Comparison of ENCODE assay signal across 18 cellular contexts in the genomic region with DNA sequence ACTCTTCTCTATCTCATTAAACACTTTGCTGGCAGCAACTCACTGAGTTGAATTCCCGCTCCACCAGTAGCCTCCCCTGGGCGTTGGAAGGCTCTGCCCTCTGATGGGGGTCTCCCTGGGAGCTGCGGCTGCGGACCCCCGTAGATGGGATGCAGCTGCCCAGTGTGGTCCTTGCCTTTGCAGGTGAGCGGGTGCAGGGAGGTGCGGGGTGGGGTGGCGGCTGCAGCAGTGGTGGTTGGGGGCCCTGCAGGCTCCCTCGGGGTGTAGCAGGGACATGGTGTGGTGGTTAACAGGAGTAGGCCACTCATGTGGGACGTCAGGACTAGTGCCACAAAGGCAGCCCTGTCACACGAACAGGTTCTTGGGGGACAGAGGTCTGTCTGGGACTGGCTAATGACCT. TPM values are rescaled to one million over a fixed set of nuclear protein-coding genes. Genes with fewer than 3 reads are reported as not detected.
DNase-seq lines count a peak whose midpoint lies in the region; ATAC-seq and TF ChIP-seq lines count a peak whose summit lies in the region.
"Had no signal": no experiment of that assay in that cellular context is flagged by ENCODE, and none has a peak within 500 bp of the region (broad histone marks: within the 10 kb centered on the region; RNA-seq: fewer than 3 reads in every experiment).

No MANE protein-coding gene starts in this region.

- 94% methylated on average over 8 of the region's 11 CpGs for WGBS in esophagus muscularis mucosa

- H3K9me3 ChIP-seq in esophagus muscularis mucosa, result no peaks in the 10 kb centered on the region
- no peaks in the 10 kb centered on the region for H3K9me3 ChIP-seq in BE2C
- H3K9me3 ChIP-seq: esophagus squamous epithelium, uterus had no signal

- no peaks in the 10 kb centered on the region for H3K36me3 Mint-ChIP-seq in natural killer cell treated with Interleukin-12 subunit alpha and Interleukin-12 subunit beta and Interleukin-15 and Interleukin-18, amount 100 ng/mL, for 72 hours
- H3K36me3 Mint-ChIP-seq in natural killer cell, result no peaks in the 10 kb centered on the region
- H3K36me3 Mint-ChIP-seq in activated CD4-positive, alpha-beta memory T cell treated with anti-CD3 and anti-CD28 coated beads for 36 hours, result peaks cover 18% of the 10 kb centered on the region
- H3K36me3 Mint-ChIP-seq in type B pancreatic cell, result no peaks in the 10 kb centered on the region

- peak; percentile 47 for DNase-seq in natural killer cell treated with Interleukin-12 subunit alpha and Interleukin-12 subunit beta and Interleukin-15 and Interleukin-18, amount 100 ng/mL, for 72 hours (ENCODE audit: low spot score)
- DNase-seq in natural killer cell, result no peak
- no peak for DNase-seq in activated CD4-positive, alpha-beta memory T cell treated with anti-CD3 and anti-CD28 coated beads for 36 hours
- no peak for DNase-seq in esophagus muscularis mucosa (ENCODE audit: extremely low spot score)
- DNase-seq in type B pancreatic cell (ENCODE audit: extremely low spot score, unreplicated experiment), result no peak
- no peak for DNase-seq in BE2C
- DNase-seq: esophagus squamous epithelium, KG1, midbrain, NCI-H1048, NCI-H2029 treated with DMSO at 0.1 percent for 48 hours, SW 1271 had no signal

- no peak for ATAC-seq in natural killer cell treated with Interleukin-12 subunit alpha and Interleukin-12 subunit beta and Interleukin-15 and Interleukin-18, amount 100 ng/mL, for 72 hours
- ATAC-seq in natural killer cell (no peak), HG03457 (IDR thresholded peaks at IDR 0.05; ENCODE audit: unreplicated experiment) (no peak), GM18873 (IDR thresholded peaks at IDR 0.05; ENCODE audit: low FRiP score, unreplicated experiment) (no peak)
- ATAC-seq: HCT116, left lobe of liver had no signal

- POLR2A ChIA-PET in activated CD4-positive, alpha-beta memory T cell treated with anti-CD3 and anti-CD28 coated beads for 36 hours (lab: Charles Lee), result interaction anchor here (0.9 to 2.9 kb wide), 7 partner anchors 11 to 668 kb away, joined by 3 to 20 read pairs (median 5); partner anchors contain the start of genes ABCB10 and GALNT2

- no peak for TF ChIP-seq CTCF in natural killer cell (IDR thresholded peaks at IDR 0.05)
- TF ChIP-seq CTCF in esophagus muscularis mucosa (IDR thresholded peaks at IDR 0.05), result no peak
- no peak for TF ChIP-seq CTCF in type B pancreatic cell (conservative IDR thresholded peaks at IDR 0.05)
- no peak for TF ChIP-seq CTCF in BE2C (IDR thresholded peaks at IDR 0.05; ENCODE audit: low read depth, low read length)

- TF ChIP-seq POLR2A in esophagus muscularis mucosa (IDR thresholded peaks at IDR 0.05; ENCODE audit: low read depth), result no peak

- H3K36me3 ChIP-seq in esophagus muscularis mucosa (peaks cover 0 to 5% (median 0%) of the 10 kb centered on the region in 4 donors), BE2C (no peaks in the 10 kb centered on the region)
- H3K36me3 ChIP-seq: cardiac muscle cell, uterus had no signal

- intact Hi-C loops in natural killer cell (cut with micrococcal nuclease), result no loop called here
- intact Hi-C loops in activated CD4-positive, alpha-beta memory T cell treated with anti-CD3 and anti-CD28 coated beads for 36 hours (cut with micrococcal nuclease), result loop anchor here (5.0 to 10.0 kb wide), 3 partner anchors 58 to 664 kb away; partner anchors contain the start of gene ABCB10
- intact Hi-C loops in esophagus muscularis mucosa (cut with DNase I), result loop anchor here (5.0 kb wide), 2 partner anchors 42 to 83 kb away; partner anchors contain the start of gene GALNT2

- no peak overlapping the region for H3K4me3 Mint-ChIP-seq in natural killer cell treated with Interleukin-12 subunit alpha and Interleukin-12 subunit beta and Interleukin-15 and Interleukin-18, amount 100 ng/mL, for 72 hours
- H3K4me3 Mint-ChIP-seq in natural killer cell (no peak overlapping the region), type B pancreatic cell (no peak overlapping the region)
- peak overlapping the region; percentile 20 for H3K4me3 Mint-ChIP-seq in activated CD4-positive, alpha-beta memory T cell treated with anti-CD3 and anti-CD28 coated beads for 36 hours

- peaks cover 71 to 76% of the 10 kb centered on the region in 2 donors for H3K4me1 Mint-ChIP-seq in natural killer cell treated with Interleukin-12 subunit alpha and Interleukin-12 subunit beta and Interleukin-15 and Interleukin-18, amount 100 ng/mL, for 72 hours (ENCODE audit: low read depth in 2 of 2)
- H3K4me1 Mint-ChIP-seq in natural killer cell (peaks cover 49 to 63% of the 10 kb centered on the region in 2 donors), type B pancreatic cell (ENCODE audit: unreplicated experiment) (peaks cover 65% of the 10 kb centered on the region)
- peaks cover 92% of the 10 kb centered on the region for H3K4me1 Mint-ChIP-seq in activated CD4-positive, alpha-beta memory T cell treated with anti-CD3 and anti-CD28 coated beads for 36 hours (ENCODE audit: low read depth)

- CTCF ChIA-PET in activated CD4-positive, alpha-beta memory T cell treated with anti-CD3 and anti-CD28 coated beads for 36 hours (lab: Charles Lee), result interaction anchor here (0.7 to 1.7 kb wide), 9 partner anchors 14 to 451 kb away, joined by 3 to 22 read pairs (median 4); no protein-coding TSS in a partner anchor

- no peaks in the 10 kb centered on the region for H3K9me3 Mint-ChIP-seq in natural killer cell treated with Interleukin-12 subunit alpha and Interleukin-12 subunit beta and Interleukin-15 and Interleukin-18, amount 100 ng/mL, for 72 hours
- H3K9me3 Mint-ChIP-seq in natural killer cell (no peaks in the 10 kb centered on the region), type B pancreatic cell (no peaks in the 10 kb centered on the region)
- H3K9me3 Mint-ChIP-seq in activated CD4-positive, alpha-beta memory T cell treated with anti-CD3 and anti-CD28 coated beads for 36 hours, result no peaks in the 10 kb centered on the region

- H3K27me3 ChIP-seq in esophagus muscularis mucosa (no peaks in the 10 kb centered on the region), BE2C (no peaks in the 10 kb centered on the region)
- H3K27me3 ChIP-seq: cardiac muscle cell, esophagus squamous epithelium, uterus had no signal

- H3K27me3 Mint-ChIP-seq in natural killer cell treated with Interleukin-12 subunit alpha and Interleukin-12 subunit beta and Interleukin-15 and Interleukin-18, amount 100 ng/mL, for 72 hours, result no peaks in the 10 kb centered on the region
- H3K27me3 Mint-ChIP-seq in natural killer cell (ENCODE audit: low read depth in 2 of 2), result no peaks in the 10 kb centered on the region
- H3K27me3 Mint-ChIP-seq in activated CD4-positive, alpha-beta memory T cell treated with anti-CD3 and anti-CD28 coated beads for 36 hours, result no peaks in the 10 kb centered on the region
- peaks cover 9% of the 10 kb centered on the region for H3K27me3 Mint-ChIP-seq in type B pancreatic cell

- peak overlapping the region in 3 of 4 donors; percentile 11 to 24 (median 14) for H3K27ac ChIP-seq in esophagus muscularis mucosa (replicated peaks in 1 of 4)
- H3K27ac ChIP-seq: cardiac muscle cell, uterus had no signal

- no peak for TF ChIP-seq EP300 in esophagus muscularis mucosa (IDR thresholded peaks at IDR 0.05)

- H3K4me3 ChIP-seq in esophagus muscularis mucosa, result no peak overlapping the region
- H3K4me3 ChIP-seq in BE2C (ENCODE audit: low read depth, low read length), result no peak overlapping the region
- H3K4me3 ChIP-seq: cardiac muscle cell, esophagus squamous epithelium, uterus had no signal

- H3K4me1 ChIP-seq in esophagus muscularis mucosa, result peaks cover 37 to 99% (median 92%) of the 10 kb centered on the region in 4 donors
- peaks cover 40% of the 10 kb centered on the region for H3K4me1 ChIP-seq in BE2C

- H3K27ac Mint-ChIP-seq in natural killer cell treated with Interleukin-12 subunit alpha and Interleukin-12 subunit beta and Interleukin-15 and Interleukin-18, amount 100 ng/mL, for 72 hours, result peak overlapping the region in 1 of 2 donors; percentile 81
- H3K27ac Mint-ChIP-seq in natural killer cell, result no peak overlapping the region
- peak overlapping the region; percentile 86 for H3K27ac Mint-ChIP-seq in activated CD4-positive, alpha-beta memory T cell treated with anti-CD3 and anti-CD28 coated beads for 36 hours
- no peak overlapping the region for H3K27ac Mint-ChIP-seq in type B pancreatic cell

RNA-seq across cellular contexts. Expression of gene GALNT2, which starts 42.0 kb away (rescaled TPM):
- total RNA-seq in natural killer cell treated with Interleukin-12 subunit alpha and Interleukin-12 subunit beta and Interleukin-15 and Interleukin-18, amount 100 ng/mL, for 72 hours, result 10 to 100 TPM; 37.7 to 51.5 TPM
- total RNA-seq in natural killer cell (10 to 100 TPM; 31.2 to 53.6 (median 47.3) TPM), esophagus muscularis mucosa (100 to 1,000 TPM in 3 of 4 donors, 10 to 100 TPM in 1; 89.6 to 145 (median 129) TPM), type B pancreatic cell (ENCODE audit: low replicate concordance) (39.9 and 66.3 TPM in 2 replicates)
- 10 to 100 TPM; 49.5 to 51.0 TPM for total RNA-seq in activated CD4-positive, alpha-beta memory T cell treated with anti-CD3 and anti-CD28 coated beads for 36 hours
- polyA plus RNA-seq in BE2C (2012; ENCODE audit: insufficient read depth, insufficient read length, low read depth), result 49.5 TPM
